ENCODE assay signal across 16 cellular contexts in the genomic region with DNA sequence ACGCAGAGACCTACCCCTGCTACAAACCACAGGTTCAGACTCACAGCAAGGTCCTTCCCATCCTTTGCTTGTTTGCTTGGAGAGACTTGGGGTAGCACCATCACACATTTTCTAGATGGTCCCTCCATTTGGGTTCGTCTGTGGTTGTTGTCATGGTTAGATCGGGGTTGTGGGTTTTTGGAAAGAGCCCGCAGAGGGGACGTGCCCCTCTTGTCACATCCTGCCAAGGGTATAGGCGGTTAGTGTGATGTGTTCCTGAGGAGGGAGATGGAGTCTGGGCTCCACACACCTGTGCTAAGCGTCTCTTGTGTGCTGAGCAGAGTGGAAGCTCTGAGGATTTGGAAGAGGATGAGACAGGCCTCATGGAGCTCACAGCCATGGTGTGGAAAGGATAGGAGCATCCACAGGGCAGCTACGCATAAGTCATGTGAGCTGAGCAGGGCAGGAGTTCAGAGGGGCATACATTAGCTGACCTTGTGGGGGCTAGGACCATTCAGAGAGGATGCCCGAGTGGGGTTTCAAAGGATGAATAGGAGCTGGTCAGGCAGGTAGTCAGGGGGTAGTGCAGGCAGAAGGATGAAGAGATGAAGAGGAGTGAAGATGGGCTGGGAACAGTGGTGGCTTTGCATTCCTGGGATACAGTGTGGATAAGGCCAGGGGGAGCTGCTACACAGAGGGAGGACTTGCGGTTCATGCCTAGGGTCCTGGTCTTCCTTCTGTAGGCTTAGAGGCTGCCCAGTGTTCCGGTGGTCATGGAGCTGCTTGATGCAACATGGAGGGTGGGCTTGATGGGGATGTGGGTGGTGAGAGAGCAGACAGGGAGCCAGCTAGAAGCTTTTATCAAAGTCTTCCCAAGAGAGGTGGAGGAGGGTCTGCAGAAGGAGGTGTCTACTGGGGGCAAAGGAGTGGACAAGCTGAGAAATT.
"Had no signal": no experiment of that assay in that cellular context is flagged by ENCODE, and none has a peak within 500 bp of the region (broad histone marks: within the 10 kb centered on the region; RNA-seq: fewer than 3 reads in every experiment).

No MANE protein-coding gene starts in this region.

- H3K36me3 ChIP-seq: lower lobe of right lung, neutrophil, transverse colon had no signal

- H3K27me3 ChIP-seq: neutrophil, transverse colon had no signal

- H3K27ac ChIP-seq: foreskin keratinocyte, lower lobe of right lung, neutrophil, transverse colon had no signal

- H3K4me1 ChIP-seq: foreskin keratinocyte, lower lobe of right lung had no signal

- DNase-seq: activated CD4-positive, alpha-beta T cell treated with anti-CD3 and anti-CD28 coated beads, Interleukin-2, amount 10 ng/mL, durations not matched to agents 7 days and 5 days; activated naive CD4-positive, alpha-beta T cell treated with anti-CD3 and anti-CD28 coated beads, Interleukin-2, amount 10 ng/mL, durations not matched to agents 7 days and 5 days; activated T-cell treated with anti-CD3 and anti-CD28 coated beads, Interleukin-2, amount 50 U/mL, for 1 hour; central memory CD4-positive, alpha-beta T cell; cortex of kidney; effector CD8-positive, alpha-beta T cell; foreskin keratinocyte; lower lobe of right lung; stimulated activated CD4-positive, alpha-beta T cell treated with anti-CD3 and anti-CD28 coated beads, Interleukin-15, amount 100 ng/mL, for 24 hours; stimulated activated CD4-positive, alpha-beta T cell treated with anti-CD3 and anti-CD28 coated beads, Interleukin-4, amount 100 ng/mL, for 1 hour; stimulated activated naive B cell treated with anti-CD40 and anti-IgM and Interleukin-4, amounts not matched to agents 10 μg/mL and 1 μg/mL and 100 μg/mL, for 72 hours; substantia nigra; T-helper 9 cell; transverse colon had no signal

- ATAC-seq: foreskin keratinocyte; lower lobe of right lung; stimulated activated naive B cell treated with anti-CD40 and anti-IgM and Interleukin-4, amounts not matched to agents 10 μg/mL and 1 μg/mL and 100 μg/mL, for 72 hours had no signal

- H3K4me3 ChIP-seq: lower lobe of right lung, skin epidermis, transverse colon had no signal

- H3K9me3 ChIP-seq: lower lobe of right lung, neutrophil, transverse colon had no signal
